ENCODE assay signal across 8 cellular contexts in genomic region chr3:48428863-48429415, GRCh38. TPM values are rescaled to one million over a fixed set of nuclear protein-coding genes. Genes with fewer than 3 reads are reported as not detected.
A peak's percentile ranks its signal among the peaks of the same experiment; 100 is the strongest.
DNase-seq lines count a peak whose midpoint lies in the region; ATAC-seq and TF ChIP-seq lines count a peak whose summit lies in the region.

No MANE protein-coding gene starts in this region.

- TF ChIP-seq CTCF in lower lobe of right lung (IDR thresholded peaks at IDR 0.05) (no peak), thoracic aorta (IDR thresholded peaks at IDR 0.05) (no peak)

- no peak for DNase-seq in activated naive CD8-positive, alpha-beta T cell treated with anti-CD3 and anti-CD28 coated beads, Interleukin-2, amount 10 ng/mL, durations not matched to agents 7 days and 5 days
- no peak for DNase-seq in activated naive CD8-positive, alpha-beta T cell treated with anti-CD3 and anti-CD28 coated beads for 36 hours
- DNase-seq in NCI-H345 (lab: John Stamatoyannopoulos, UW) (peak; percentile 37), dermis blood vessel endothelial cell (peak; percentile 50), lower lobe of right lung (peak; percentile 53), thoracic aorta (ENCODE audit: low spot score) (no peak), AG08396 (ENCODE audit: low spot score) (no peak)

- H3K4me1 ChIP-seq in lower lobe of right lung (peaks cover 56% of the 10 kb centered on the region), thoracic aorta (ENCODE audit: control insufficient read depth in 1 of 2, low read depth in 2 of 2) (peaks cover 36 to 58% of the 10 kb centered on the region in 2 donors)

- H3K36me3 Mint-ChIP-seq in activated naive CD8-positive, alpha-beta T cell treated with anti-CD3 and anti-CD28 coated beads, Interleukin-2, amount 10 ng/mL, durations not matched to agents 7 days and 5 days = peaks cover 3% of the 10 kb centered on the region
- peaks cover 8% of the 10 kb centered on the region for H3K36me3 Mint-ChIP-seq in activated naive CD8-positive, alpha-beta T cell treated with anti-CD3 and anti-CD28 coated beads for 36 hours

- no peak overlapping the region for H3K4me3 Mint-ChIP-seq in activated naive CD8-positive, alpha-beta T cell treated with anti-CD3 and anti-CD28 coated beads, Interleukin-2, amount 10 ng/mL, durations not matched to agents 7 days and 5 days
- no peak overlapping the region for H3K4me3 Mint-ChIP-seq in activated naive CD8-positive, alpha-beta T cell treated with anti-CD3 and anti-CD28 coated beads for 36 hours

- H3K27me3 ChIP-seq in lower lobe of right lung (ENCODE audit: low read depth) (peaks cover 4% of the 10 kb centered on the region), thoracic aorta (replicated peaks; ENCODE audit: insufficient read depth) (no peaks in the 10 kb centered on the region)

- H3K36me3 ChIP-seq in lower lobe of right lung (peaks cover 17% of the 10 kb centered on the region), thoracic aorta (no peaks in the 10 kb centered on the region)

- H3K27me3 Mint-ChIP-seq in activated naive CD8-positive, alpha-beta T cell treated with anti-CD3 and anti-CD28 coated beads, Interleukin-2, amount 10 ng/mL, durations not matched to agents 7 days and 5 days = peaks cover 19% of the 10 kb centered on the region
- peaks cover 7% of the 10 kb centered on the region for H3K27me3 Mint-ChIP-seq in activated naive CD8-positive, alpha-beta T cell treated with anti-CD3 and anti-CD28 coated beads for 36 hours

- no peak overlapping the region for H3K27ac Mint-ChIP-seq in activated naive CD8-positive, alpha-beta T cell treated with anti-CD3 and anti-CD28 coated beads, Interleukin-2, amount 10 ng/mL, durations not matched to agents 7 days and 5 days
- H3K27ac Mint-ChIP-seq in activated naive CD8-positive, alpha-beta T cell treated with anti-CD3 and anti-CD28 coated beads for 36 hours = no peak overlapping the region

- peak; percentile 66 for ATAC-seq in activated naive CD8-positive, alpha-beta T cell treated with anti-CD3 and anti-CD28 coated beads, Interleukin-2, amount 10 ng/mL, durations not matched to agents 7 days and 5 days (ENCODE audit: low read depth)
- ATAC-seq in lower lobe of right lung = peak; percentile 5 to 34
- ATAC-seq in thoracic aorta (ENCODE audit: insufficient number of reproducible peaks, low FRiP score, low read depth) = no peak
- ATAC-seq in GM18873 (IDR thresholded peaks at IDR 0.05; ENCODE audit: low FRiP score, unreplicated experiment) = no peak

- H3K4me3 ChIP-seq in lower lobe of right lung = peak overlapping the region; percentile 86
- H3K4me3 ChIP-seq in thoracic aorta = peak overlapping the region; percentile 88

- intact Hi-C loops in lower lobe of right lung (cut with DNase I) = no loop called here

- H3K4me1 Mint-ChIP-seq in activated naive CD8-positive, alpha-beta T cell treated with anti-CD3 and anti-CD28 coated beads, Interleukin-2, amount 10 ng/mL, durations not matched to agents 7 days and 5 days = peaks cover 5% of the 10 kb centered on the region
- H3K4me1 Mint-ChIP-seq in activated naive CD8-positive, alpha-beta T cell treated with anti-CD3 and anti-CD28 coated beads for 36 hours = peaks cover 9% of the 10 kb centered on the region

- POLR2A ChIA-PET in activated naive CD8-positive, alpha-beta T cell treated with anti-CD3 and anti-CD28 coated beads, Interleukin-2, amount 10 ng/mL, durations not matched to agents 7 days and 5 days (lab: Charles Lee) = interaction anchor here (1.0 kb wide), 1 partner anchor 11 kb away, joined by 3 read pairs; the partner anchor contains the start of gene CCDC51

- H3K9me3 Mint-ChIP-seq in activated naive CD8-positive, alpha-beta T cell treated with anti-CD3 and anti-CD28 coated beads, Interleukin-2, amount 10 ng/mL, durations not matched to agents 7 days and 5 days = no peaks in the 10 kb centered on the region
- no peaks in the 10 kb centered on the region for H3K9me3 Mint-ChIP-seq in activated naive CD8-positive, alpha-beta T cell treated with anti-CD3 and anti-CD28 coated beads for 36 hours

- H3K27ac ChIP-seq in lower lobe of right lung (peak overlapping the region; percentile 89), thoracic aorta (peak overlapping the region; percentile 93 to 96)

- no peaks in the 10 kb centered on the region for H3K9me3 ChIP-seq in lower lobe of right lung
- no peaks in the 10 kb centered on the region for H3K9me3 ChIP-seq in thoracic aorta

RNA-seq across cellular contexts. Expression of gene PLXNB1, which starts 0.9 kb away (rescaled TPM):
- total RNA-seq in activated naive CD8-positive, alpha-beta T cell treated with anti-CD3 and anti-CD28 coated beads, Interleukin-2, amount 10 ng/mL, durations not matched to agents 7 days and 5 days = 1 to 10 TPM; 4.5 to 6.2 TPM
- 1 to 10 TPM; 1.6 to 2.4 TPM for total RNA-seq in activated naive CD8-positive, alpha-beta T cell treated with anti-CD3 and anti-CD28 coated beads for 36 hours
- total RNA-seq in dermis blood vessel endothelial cell = 16.8 and 23.7 TPM in 2 replicates
- total RNA-seq in lower lobe of right lung = 94.3 TPM
- total RNA-seq in thoracic aorta = 100 to 1,000 TPM; 177 to 210 TPM

RNA-seq across cellular contexts. Expression of gene CCDC51, which starts 11.0 kb away (rescaled TPM):
- total RNA-seq in activated naive CD8-positive, alpha-beta T cell treated with anti-CD3 and anti-CD28 coated beads, Interleukin-2, amount 10 ng/mL, durations not matched to agents 7 days and 5 days = 10 to 100 TPM; 11.5 to 12.2 TPM
- total RNA-seq in activated naive CD8-positive, alpha-beta T cell treated with anti-CD3 and anti-CD28 coated beads for 36 hours = 10 to 100 TPM; 28.2 to 29.5 TPM
- 16.4 and 18.0 TPM in 2 replicates for total RNA-seq in dermis blood vessel endothelial cell
- 8.6 TPM for total RNA-seq in lower lobe of right lung
- total RNA-seq in thoracic aorta = 10 to 100 TPM in 1 of 2 donors, 1 to 10 TPM in 1; 5.9 to 15.2 TPM

RNA-seq across cellular contexts. Expression of gene TMA7, which starts 11.1 kb away (rescaled TPM):
- 100 to 1,000 TPM; 260 to 263 TPM for total RNA-seq in activated naive CD8-positive, alpha-beta T cell treated with anti-CD3 and anti-CD28 coated beads, Interleukin-2, amount 10 ng/mL, durations not matched to agents 7 days and 5 days
- 100 to 1,000 TPM; 398 to 421 TPM for total RNA-seq in activated naive CD8-positive, alpha-beta T cell treated with anti-CD3 and anti-CD28 coated beads for 36 hours
- 223 and 272 TPM in 2 replicates for total RNA-seq in dermis blood vessel endothelial cell
- 153 TPM for total RNA-seq in lower lobe of right lung
- total RNA-seq in thoracic aorta = 100 to 1,000 TPM; 112 to 164 TPM

RNA-seq across cellular contexts. Expression of gene ATRIP, which starts 17.6 kb away (rescaled TPM):
- 10 to 100 TPM; 17.0 to 19.9 TPM for total RNA-seq in activated naive CD8-positive, alpha-beta T cell treated with anti-CD3 and anti-CD28 coated beads, Interleukin-2, amount 10 ng/mL, durations not matched to agents 7 days and 5 days
- 10 to 100 TPM; 17.3 to 17.9 TPM for total RNA-seq in activated naive CD8-positive, alpha-beta T cell treated with anti-CD3 and anti-CD28 coated beads for 36 hours
- total RNA-seq in dermis blood vessel endothelial cell (8.2 TPM in 2 replicates), lower lobe of right lung (5.9 TPM), thoracic aorta (1 to 10 TPM; 4.0 to 8.3 TPM)

RNA-seq across cellular contexts. Expression of gene FBXW12, which starts 56.9 kb away (rescaled TPM):
- not detected for total RNA-seq in activated naive CD8-positive, alpha-beta T cell treated with anti-CD3 and anti-CD28 coated beads, Interleukin-2, amount 10 ng/mL, durations not matched to agents 7 days and 5 days
- total RNA-seq in activated naive CD8-positive, alpha-beta T cell treated with anti-CD3 and anti-CD28 coated beads for 36 hours = not detected
- total RNA-seq in dermis blood vessel endothelial cell = not detected in 2 replicates
- not detected for total RNA-seq in lower lobe of right lung
- not detected for total RNA-seq in thoracic aorta

Comparison
In these comparisons a context has a peak if more than half of its experiments do, and no peak if none do; other contexts are left out.
1. ATAC-seq: peak in activated naive CD8-positive, alpha-beta T cell treated with anti-CD3 and anti-CD28 coated beads, Interleukin-2, amount 10 ng/mL, durations not matched to agents 7 days and 5 days (single experiment) and lower lobe of right lung (2 of 2); none in thoracic aorta (single experiment) and GM18873 (single experiment).
2. DNase-seq: peak in NCI-H345 (single experiment), dermis blood vessel endothelial cell (single experiment) and lower lobe of right lung (single experiment); none in activated naive CD8-positive, alpha-beta T cell treated with anti-CD3 and anti-CD28 coated beads, Interleukin-2, amount 10 ng/mL, durations not matched to agents 7 days and 5 days (single experiment), activated naive CD8-positive, alpha-beta T cell treated with anti-CD3 and anti-CD28 coated beads for 36 hours (single experiment), thoracic aorta (single experiment) and AG08396 (single experiment).